In the genomic region with DNA sequence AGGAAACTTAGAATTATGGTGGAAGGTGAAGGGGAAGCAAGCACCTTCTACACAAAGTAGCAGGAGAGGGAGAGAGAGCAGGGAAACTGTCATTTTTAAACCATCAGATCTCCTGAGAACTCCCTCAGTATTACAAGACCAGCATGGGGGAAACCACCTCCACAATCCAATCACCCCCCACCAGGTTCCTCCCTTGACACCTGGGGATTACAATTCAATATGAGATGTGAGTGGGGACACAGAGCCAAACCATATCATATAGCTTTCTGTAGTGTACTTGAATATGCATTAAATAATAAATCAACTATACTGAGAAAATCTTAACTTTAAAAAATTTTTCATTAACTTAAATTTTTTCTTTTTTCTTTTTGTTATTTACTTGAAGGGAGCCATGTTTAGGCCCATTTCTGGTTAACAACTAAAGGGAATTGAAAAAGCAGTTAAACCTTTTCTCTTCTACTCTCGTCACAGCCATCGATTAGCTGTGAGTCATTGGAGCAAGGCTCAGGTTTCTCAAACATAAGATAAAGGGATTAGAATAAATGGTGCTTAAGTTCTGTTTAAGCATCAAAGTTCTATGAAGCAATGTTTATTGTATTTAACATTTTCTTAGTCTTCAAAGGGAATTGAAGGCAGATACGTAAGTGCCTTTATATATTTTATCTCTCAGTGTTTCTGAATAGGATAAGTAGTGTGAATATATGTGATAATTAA, we compare ENCODE assay signal across 1 cellular context.
TF ChIP-seq lines count a peak whose summit lies in the region.

No MANE protein-coding gene starts in this region.

TF ChIP-seq in HEK293, 187 proteins besides CTCF, POLR2A, EP300 and RAD21 (continued from another document and continues in another):
- no peak for TF ChIP-seq PRDM2 (tag by site-specific recombination; IDR thresholded peaks at IDR 0.05; ENCODE audit: borderline replicate concordance)
- peak; percentile 39; the same call in 1 of the 2 replicates for TF ChIP-seq ZNF449 (tag by site-specific recombination; IDR thresholded peaks at IDR 0.05)
- no peak for TF ChIP-seq ZNF585B (tag by site-specific recombination; IDR thresholded peaks at IDR 0.05)
- TF ChIP-seq ZNF843 (tag by site-specific recombination; IDR thresholded peaks at IDR 0.05) = peak; percentile 98
- TF ChIP-seq ZNF175 (tag by site-specific recombination; IDR thresholded peaks at IDR 0.05) = no peak
- no peak for TF ChIP-seq ZNF776 (tag by site-specific recombination; IDR thresholded peaks at IDR 0.05; ENCODE audit: borderline replicate concordance)
- TF ChIP-seq ZNF132 (tag by site-specific recombination; IDR thresholded peaks at IDR 0.05; ENCODE audit: borderline replicate concordance) = no peak
- no peak for TF ChIP-seq KLF1 (tag by site-specific recombination; IDR thresholded peaks at IDR 0.05)
- peak; percentile 19; the same call in 1 of the 2 replicates for TF ChIP-seq IKZF3 (tag by site-specific recombination; IDR thresholded peaks at IDR 0.05)
- 0 out of 2 replicates have a peak, but pooled peaks have one; percentile 30 for TF ChIP-seq ZFP37 (tag by site-specific recombination; IDR thresholded peaks at IDR 0.05)
- no peak for TF ChIP-seq ZSCAN30 (tag by site-specific recombination; IDR thresholded peaks at IDR 0.05)
- 0 out of 2 replicates have a peak, but pooled peaks have one; percentile 24 for TF ChIP-seq KLF16 (tag by site-specific recombination; IDR thresholded peaks at IDR 0.05)
- TF ChIP-seq, protein P1, sequence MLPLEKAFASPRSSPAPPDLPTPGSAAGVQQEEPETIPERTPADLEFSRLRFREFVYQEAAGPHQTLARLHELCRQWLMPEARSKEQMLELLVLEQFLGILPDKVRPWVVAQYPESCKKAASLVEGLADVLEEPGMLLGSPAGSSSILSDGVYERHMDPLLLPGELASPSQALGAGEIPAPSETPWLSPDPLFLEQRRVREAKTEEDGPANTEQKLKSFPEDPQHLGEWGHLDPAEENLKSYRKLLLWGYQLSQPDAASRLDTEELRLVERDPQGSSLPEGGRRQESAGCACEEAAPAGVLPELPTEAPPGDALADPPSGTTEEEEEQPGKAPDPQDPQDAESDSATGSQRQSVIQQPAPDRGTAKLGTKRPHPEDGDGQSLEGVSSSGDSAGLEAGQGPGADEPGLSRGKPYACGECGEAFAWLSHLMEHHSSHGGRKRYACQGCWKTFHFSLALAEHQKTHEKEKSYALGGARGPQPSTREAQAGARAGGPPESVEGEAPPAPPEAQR (tag by site-specific recombination; IDR thresholded peaks at IDR 0.05) = no peak
- no peak for TF ChIP-seq ZNF221 (tag by site-specific recombination; IDR thresholded peaks at IDR 0.05; ENCODE audit: borderline replicate concordance)
- no peak for TF ChIP-seq ZNF223 (tag by site-specific recombination; IDR thresholded peaks at IDR 0.05)
- TF ChIP-seq ZNF19 (tag by site-specific recombination; IDR thresholded peaks at IDR 0.05; ENCODE audit: low read depth) = no peak
- TF ChIP-seq ZNF16 (tag by site-specific recombination; IDR thresholded peaks at IDR 0.05; ENCODE audit: low read depth) = no peak
- TF ChIP-seq ZBTB11 (tag by site-specific recombination; conservative IDR thresholded peaks at IDR 0.05; ENCODE audit: low read depth) = no peak
- no peak for TF ChIP-seq SCRT1 (tag by site-specific recombination; IDR thresholded peaks at IDR 0.05; ENCODE audit: borderline replicate concordance)
- TF ChIP-seq ZNF624 (tag by site-specific recombination; IDR thresholded peaks at IDR 0.05) = no peak
- TF ChIP-seq ZNF274 (IDR thresholded peaks at IDR 0.05; ENCODE audit: low read length) = no peak
- TF ChIP-seq ZNF274 (tag by site-specific recombination; IDR thresholded peaks at IDR 0.05; ENCODE audit: borderline replicate concordance) = no peak
- TF ChIP-seq ELK4 (IDR thresholded peaks at IDR 0.05; ENCODE audit: borderline replicate concordance, low read depth, low read length) = no peak
- no peak for TF ChIP-seq ZNF155 (tag by site-specific recombination; IDR thresholded peaks at IDR 0.05)
- 0 out of 2 replicates have a peak, but pooled peaks have one; percentile 15 for TF ChIP-seq MZF1 (tag by site-specific recombination; IDR thresholded peaks at IDR 0.05; ENCODE audit: borderline replicate concordance)
- TF ChIP-seq ZSCAN23 (tag by site-specific recombination; IDR thresholded peaks at IDR 0.05) = peak; percentile 78; the same call in 1 of the 2 replicates
- TF ChIP-seq, protein P2, sequence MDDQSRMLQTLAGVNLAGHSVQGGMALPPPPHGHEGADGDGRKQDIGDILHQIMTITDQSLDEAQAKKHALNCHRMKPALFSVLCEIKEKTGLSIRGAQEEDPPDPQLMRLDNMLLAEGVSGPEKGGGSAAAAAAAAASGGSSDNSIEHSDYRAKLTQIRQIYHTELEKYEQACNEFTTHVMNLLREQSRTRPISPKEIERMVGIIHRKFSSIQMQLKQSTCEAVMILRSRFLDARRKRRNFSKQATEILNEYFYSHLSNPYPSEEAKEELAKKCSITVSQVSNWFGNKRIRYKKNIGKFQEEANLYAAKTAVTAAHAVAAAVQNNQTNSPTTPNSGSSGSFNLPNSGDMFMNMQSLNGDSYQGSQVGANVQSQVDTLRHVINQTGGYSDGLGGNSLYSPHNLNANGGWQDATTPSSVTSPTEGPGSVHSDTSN (CRISPR knock-in tag; IDR thresholded peaks at IDR 0.05) = no peak
- no peak for TF ChIP-seq ZFP69B (tag by site-specific recombination; IDR thresholded peaks at IDR 0.05)
- TF ChIP-seq, protein P3, sequence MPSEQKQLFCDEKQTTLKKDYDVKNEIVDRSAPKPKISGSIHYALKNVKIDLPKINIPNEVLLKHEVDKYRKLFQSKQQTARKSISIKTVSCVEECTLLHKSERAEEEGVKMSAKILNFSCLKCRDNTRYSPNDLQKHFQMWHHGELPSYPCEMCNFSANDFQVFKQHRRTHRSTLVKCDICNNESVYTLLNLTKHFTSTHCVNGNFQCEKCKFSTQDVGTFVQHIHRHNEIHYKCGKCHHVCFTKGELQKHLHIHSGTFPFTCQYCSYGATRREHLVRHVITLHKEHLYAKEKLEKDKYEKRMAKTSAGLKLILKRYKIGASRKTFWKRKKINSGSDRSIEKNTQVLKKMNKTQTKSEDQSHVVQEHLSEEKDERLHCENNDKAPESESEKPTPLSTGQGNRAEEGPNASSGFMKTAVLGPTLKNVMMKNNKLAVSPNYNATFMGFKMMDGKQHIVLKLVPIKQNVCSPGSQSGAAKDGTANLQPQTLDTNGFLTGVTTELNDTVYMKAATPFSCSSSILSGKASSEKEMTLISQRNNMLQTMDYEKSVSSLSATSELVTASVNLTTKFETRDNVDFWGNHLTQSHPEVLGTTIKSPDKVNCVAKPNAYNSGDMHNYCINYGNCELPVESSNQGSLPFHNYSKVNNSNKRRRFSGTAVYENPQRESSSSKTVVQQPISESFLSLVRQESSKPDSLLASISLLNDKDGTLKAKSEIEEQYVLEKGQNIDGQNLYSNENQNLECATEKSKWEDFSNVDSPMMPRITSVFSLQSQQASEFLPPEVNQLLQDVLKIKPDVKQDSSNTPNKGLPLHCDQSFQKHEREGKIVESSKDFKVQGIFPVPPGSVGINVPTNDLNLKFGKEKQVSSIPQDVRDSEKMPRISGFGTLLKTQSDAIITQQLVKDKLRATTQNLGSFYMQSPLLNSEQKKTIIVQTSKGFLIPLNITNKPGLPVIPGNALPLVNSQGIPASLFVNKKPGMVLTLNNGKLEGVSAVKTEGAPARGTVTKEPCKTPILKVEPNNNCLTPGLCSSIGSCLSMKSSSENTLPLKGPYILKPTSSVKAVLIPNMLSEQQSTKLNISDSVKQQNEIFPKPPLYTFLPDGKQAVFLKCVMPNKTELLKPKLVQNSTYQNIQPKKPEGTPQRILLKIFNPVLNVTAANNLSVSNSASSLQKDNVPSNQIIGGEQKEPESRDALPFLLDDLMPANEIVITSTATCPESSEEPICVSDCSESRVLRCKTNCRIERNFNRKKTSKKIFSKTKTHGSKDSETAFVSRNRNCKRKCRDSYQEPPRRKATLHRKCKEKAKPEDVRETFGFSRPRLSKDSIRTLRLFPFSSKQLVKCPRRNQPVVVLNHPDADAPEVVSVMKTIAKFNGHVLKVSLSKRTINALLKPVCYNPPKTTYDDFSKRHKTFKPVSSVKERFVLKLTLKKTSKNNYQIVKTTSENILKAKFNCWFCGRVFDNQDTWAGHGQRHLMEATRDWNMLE (tag by site-specific recombination; conservative IDR thresholded peaks at IDR 0.05; ENCODE audit: low read depth) = 0 out of 2 replicates have a peak, but pooled peaks have one; percentile 24
- no peak for TF ChIP-seq ZIC2 (tag by site-specific recombination; IDR thresholded peaks at IDR 0.05)
- TF ChIP-seq FEZF1 (tag by site-specific recombination; IDR thresholded peaks at IDR 0.05) = peak; percentile 78
